Comparison of ENCODE assay signal across 9 cellular contexts in the genomic region with DNA sequence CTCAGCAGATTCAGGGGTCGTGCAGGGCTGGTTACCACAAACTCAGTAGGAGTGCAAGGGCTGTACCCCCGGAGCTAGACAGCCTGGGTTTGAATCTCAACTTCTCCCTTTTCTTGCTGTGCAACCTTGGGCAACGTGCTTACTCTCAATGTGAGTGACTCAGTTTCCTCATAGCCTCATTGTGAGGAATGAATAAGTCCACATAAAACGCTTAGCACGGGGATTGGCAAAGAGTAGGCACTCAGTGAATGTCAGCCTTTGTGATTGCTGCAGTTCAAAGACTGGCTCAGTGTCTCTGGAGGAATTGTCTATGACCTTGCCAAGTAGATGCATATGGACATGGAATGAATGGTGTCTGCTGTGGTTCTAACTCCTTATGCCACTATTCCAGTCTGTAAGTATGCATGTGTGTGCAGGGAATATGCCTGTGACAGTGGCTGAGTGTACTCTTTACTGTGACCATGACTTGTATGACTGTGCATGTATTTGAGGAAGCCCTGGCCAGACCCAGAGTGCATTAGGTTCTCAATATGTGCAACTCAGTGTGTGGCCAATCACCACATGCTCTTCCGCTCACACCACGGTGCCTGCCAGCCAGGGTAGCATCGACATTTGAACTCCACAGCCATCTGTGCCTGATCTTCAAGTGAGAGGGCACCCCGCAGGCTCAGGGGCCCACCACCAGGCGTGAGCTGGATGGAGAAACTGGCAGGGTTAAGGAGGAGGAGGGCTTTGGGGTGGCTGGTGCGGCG. TPM values are rescaled to one million over a fixed set of nuclear protein-coding genes. Genes with fewer than 3 reads are reported as not detected.
A peak's percentile ranks its signal among the peaks of the same experiment; 100 is the strongest.
DNase-seq lines count a peak whose midpoint lies in the region; ATAC-seq and TF ChIP-seq lines count a peak whose summit lies in the region.
"Had no signal": no experiment of that assay in that cellular context is flagged by ENCODE, and none has a peak within 500 bp of the region (broad histone marks: within the 10 kb centered on the region; RNA-seq: fewer than 3 reads in every experiment).

No MANE protein-coding gene starts in this region.

- H3K4me3 ChIP-seq in SU-DHL-6 (ENCODE audit: insufficient read depth, low read length, poor library complexity, severe bottlenecking) (peak overlapping the region; percentile 57), epithelial cell of esophagus (ENCODE audit: low read length) (peak overlapping the region; percentile 39)

- peaks cover 30% of the 10 kb centered on the region for H3K4me1 Mint-ChIP-seq in activated CD4-positive, alpha-beta T cell treated with anti-CD3 and anti-CD28 coated beads, Interleukin-2, amount 10 ng/mL, durations not matched to agents 7 days and 5 days
- peaks cover 18 to 31% (median 26%) of the 10 kb centered on the region in 3 donors for H3K4me1 Mint-ChIP-seq in naive B cell

- H3K9me3 ChIP-seq in SU-DHL-6 (ENCODE audit: insufficient read depth, low read length): no peaks in the 10 kb centered on the region

- no peaks in the 10 kb centered on the region for H3F3A ChIP-seq in SU-DHL-6 (ENCODE audit: insufficient read depth)

- H3K9me2 ChIP-seq in SU-DHL-6 (replicated peaks; ENCODE audit: insufficient read depth, low read length): no peaks in the 10 kb centered on the region

- peak overlapping the region; percentile 76 for H3K4me2 ChIP-seq in SU-DHL-6 (ENCODE audit: low read depth, low read length, poor library complexity, severe bottlenecking)

- H3K9me3 Mint-ChIP-seq in activated CD4-positive, alpha-beta T cell treated with anti-CD3 and anti-CD28 coated beads, Interleukin-2, amount 10 ng/mL, durations not matched to agents 7 days and 5 days: no peaks in the 10 kb centered on the region
- no peaks in the 10 kb centered on the region for H3K9me3 Mint-ChIP-seq in naive B cell

- no peaks in the 10 kb centered on the region for H4K20me1 ChIP-seq in SU-DHL-6 (ENCODE audit: low read depth, low read length)

- ATAC-seq in naive B cell (ENCODE audit: low read depth in 2 of 2): no peak
- no peak for ATAC-seq in HG03378 (IDR thresholded peaks at IDR 0.05; ENCODE audit: unreplicated experiment)
- no peak for ATAC-seq in HG02938 (IDR thresholded peaks at IDR 0.05; ENCODE audit: unreplicated experiment)
- ATAC-seq in HG03571 (IDR thresholded peaks at IDR 0.05; ENCODE audit: unreplicated experiment): no peak

- no peaks in the 10 kb centered on the region for H3K79me2 ChIP-seq in SU-DHL-6 (ENCODE audit: insufficient read depth, low read length)

- peak overlapping the region; percentile 33 for H3K27ac ChIP-seq in SU-DHL-6 (ENCODE audit: low read depth, low read length)

- H3K9ac ChIP-seq in SU-DHL-6 (ENCODE audit: low read length): peak overlapping the region; percentile 66

- POLR2A ChIA-PET in activated CD4-positive, alpha-beta T cell treated with anti-CD3 and anti-CD28 coated beads, Interleukin-2, amount 10 ng/mL, durations not matched to agents 7 days and 5 days (lab: Charles Lee): interaction anchor here (0.7 to 1.1 kb wide), 2 partner anchors 37 to 51 kb away, joined by 3 read pairs; a partner anchor contains a TSS

- peaks cover 1% of the 10 kb centered on the region for H3K36me3 Mint-ChIP-seq in activated CD4-positive, alpha-beta T cell treated with anti-CD3 and anti-CD28 coated beads, Interleukin-2, amount 10 ng/mL, durations not matched to agents 7 days and 5 days (ENCODE audit: low read depth)
- no peaks in the 10 kb centered on the region for H3K36me3 Mint-ChIP-seq in naive B cell

- peak overlapping the region; percentile 78 for H2AFZ ChIP-seq in SU-DHL-6 (ENCODE audit: low read depth, low read length, severe bottlenecking)

- no peak for TF ChIP-seq CTCF in SU-DHL-6 (IDR thresholded peaks at IDR 0.05; ENCODE audit: insufficient read depth, low read length, poor library complexity, severe bottlenecking)
- TF ChIP-seq CTCF in epithelial cell of esophagus (IDR thresholded peaks at IDR 0.05; ENCODE audit: insufficient read depth, low read depth, low read length, missing control alignments): no peak

- CTCF ChIA-PET in activated CD4-positive, alpha-beta T cell treated with anti-CD3 and anti-CD28 coated beads, Interleukin-2, amount 10 ng/mL, durations not matched to agents 7 days and 5 days (lab: Charles Lee): interaction anchor here (0.7 to 4.5 kb wide), 14 partner anchors 11 to 105 kb away, joined by 3 to 21 read pairs (median 6); a partner anchor contains a TSS

- no peaks in the 10 kb centered on the region for H3K36me3 ChIP-seq in SU-DHL-6 (ENCODE audit: low read length)

- H3K27me3 ChIP-seq in SU-DHL-6 (ENCODE audit: low read length): no peaks in the 10 kb centered on the region

- DNase-seq in activated CD4-positive, alpha-beta T cell treated with anti-CD3 and anti-CD28 coated beads, Interleukin-2, amount 10 ng/mL, durations not matched to agents 7 days and 5 days: peak; percentile 6
- no peak for DNase-seq in activated CD4-positive, alpha-beta T cell treated with anti-CD3 and anti-CD28 coated beads for 1 hour
- DNase-seq in epithelial cell of esophagus (ENCODE audit: low read depth) (peak; percentile 92), naive B cell (no peak)

- no peaks in the 10 kb centered on the region for H3K27me3 Mint-ChIP-seq in activated CD4-positive, alpha-beta T cell treated with anti-CD3 and anti-CD28 coated beads, Interleukin-2, amount 10 ng/mL, durations not matched to agents 7 days and 5 days
- H3K27me3 Mint-ChIP-seq in naive B cell: no peaks in the 10 kb centered on the region

- H3K4me3 Mint-ChIP-seq in activated CD4-positive, alpha-beta T cell treated with anti-CD3 and anti-CD28 coated beads, Interleukin-2, amount 10 ng/mL, durations not matched to agents 7 days and 5 days: peak overlapping the region; percentile 95
- H3K4me3 Mint-ChIP-seq in naive B cell: peak overlapping the region; percentile 84 to 99 (median 98)

- peak overlapping the region; percentile 100 for H3K27ac Mint-ChIP-seq in activated CD4-positive, alpha-beta T cell treated with anti-CD3 and anti-CD28 coated beads, Interleukin-2, amount 10 ng/mL, durations not matched to agents 7 days and 5 days
- peak overlapping the region; percentile 96 to 100 (median 99) for H3K27ac Mint-ChIP-seq in naive B cell

RNA-seq across cellular contexts. Expression of a gene that starts 0.9 kb away (rescaled TPM):
- total RNA-seq in activated CD4-positive, alpha-beta T cell treated with anti-CD3 and anti-CD28 coated beads, Interleukin-2, amount 10 ng/mL, durations not matched to agents 7 days and 5 days: 10 to 100 TPM in 1 of 2 experiments, 1 to 10 TPM in 1; 9.2 to 10.9 TPM
- 1 to 10 TPM in 4 of 6 donors, under 1 TPM in 1, not detected in 1; 0.93 to 2.8 (median 1.6) TPM for polyA plus RNA-seq in naive B cell (ENCODE audit: low read depth in 6 of 6)

RNA-seq across cellular contexts. Expression of a gene that starts 0.9 kb away (rescaled TPM):
- 10 to 100 TPM; 28.9 to 31.7 TPM for total RNA-seq in activated CD4-positive, alpha-beta T cell treated with anti-CD3 and anti-CD28 coated beads, Interleukin-2, amount 10 ng/mL, durations not matched to agents 7 days and 5 days
- polyA plus RNA-seq in naive B cell (ENCODE audit: low read depth in 6 of 6): 10 to 100 TPM in 5 of 6 donors, 1 to 10 TPM in 1; 9.0 to 15.5 (median 11.6) TPM

RNA-seq across cellular contexts. Expression of a gene that starts 3.3 kb away (rescaled TPM):
- total RNA-seq in activated CD4-positive, alpha-beta T cell treated with anti-CD3 and anti-CD28 coated beads, Interleukin-2, amount 10 ng/mL, durations not matched to agents 7 days and 5 days: under 1 TPM in 1 of 2 experiments, not detected in 1; 0.07 TPM
- polyA plus RNA-seq in naive B cell (ENCODE audit: low read depth in 6 of 6): under 1 TPM in 3 of 6 donors, not detected in 3; 0.12 to 0.32 (median 0.15) TPM

RNA-seq across cellular contexts. Expression of a gene that starts 7.9 kb away (rescaled TPM):
- 10 to 100 TPM; 59.4 to 66.0 TPM for total RNA-seq in activated CD4-positive, alpha-beta T cell treated with anti-CD3 and anti-CD28 coated beads, Interleukin-2, amount 10 ng/mL, durations not matched to agents 7 days and 5 days
- 10 to 100 TPM; 42.7 to 68.3 (median 55.7) TPM for polyA plus RNA-seq in naive B cell (ENCODE audit: low read depth in 6 of 6)

RNA-seq across cellular contexts. Expression of a gene that starts 21.2 kb away (rescaled TPM):
- not detected for total RNA-seq in activated CD4-positive, alpha-beta T cell treated with anti-CD3 and anti-CD28 coated beads, Interleukin-2, amount 10 ng/mL, durations not matched to agents 7 days and 5 days
- polyA plus RNA-seq in naive B cell (ENCODE audit: low read depth in 6 of 6): under 1 TPM in 1 of 6 donors, not detected in 5; 0.19 TPM
- total RNA-seq: dermis microvascular lymphatic vessel endothelial cell had no signal

Comparison
In these comparisons a context has a peak if more than half of its experiments do, and no peak if none do; other contexts are left out.
1. DNase-seq: peak in activated CD4-positive, alpha-beta T cell treated with anti-CD3 and anti-CD28 coated beads, Interleukin-2, amount 10 ng/mL, durations not matched to agents 7 days and 5 days (single experiment) and epithelial cell of esophagus (single experiment); none in activated CD4-positive, alpha-beta T cell treated with anti-CD3 and anti-CD28 coated beads for 1 hour (single experiment) and naive B cell (single experiment).